14 cellular contexts compared by ENCODE assay signal in genomic region chr11:14058061-14058460, GRCh38.
DNase-seq lines count a peak whose midpoint lies in the region; ATAC-seq and TF ChIP-seq lines count a peak whose summit lies in the region.
"Had no signal": no experiment of that assay in that cellular context is flagged by ENCODE, and none has a peak within 500 bp of the region (broad histone marks: within the 10 kb centered on the region; RNA-seq: fewer than 3 reads in every experiment).

No MANE protein-coding gene starts in this region.

- in situ Hi-C loops in mammary epithelial cell (cut with MboI; ENCODE audit: low sequenced_read_pairs in 2 of 2): no loop called here

- peak overlapping the region; percentile 31 for H2AFZ ChIP-seq in mammary epithelial cell (ENCODE audit: low read depth, low read length)

- ATAC-seq in HG03571 (IDR thresholded peaks at IDR 0.05; ENCODE audit: unreplicated experiment) (no peak), HG02973 (IDR thresholded peaks at IDR 0.05; ENCODE audit: unreplicated experiment) (no peak)

- no peaks in the 10 kb centered on the region for H3K79me2 ChIP-seq in mammary epithelial cell (ENCODE audit: insufficient read depth, low read length)

- TF ChIP-seq CTCF in mammary epithelial cell (conservative IDR thresholded peaks at IDR 0.05 in 1 of 2, IDR thresholded peaks at IDR 0.05 in 1 of 2; ENCODE audit: extremely low read depth in 1 of 2, insufficient read depth in 1 of 2, low read depth in 1 of 2, low read length in 2 of 2) (no peak), endothelial cell (IDR thresholded peaks at IDR 0.05; ENCODE audit: unreplicated experiment) (no peak)

- dilution Hi-C loops in mammary epithelial cell (cut with HindIII; ENCODE audit: low sequenced_read_pairs): no loop called here

- H3K36me3 Mint-ChIP-seq in endothelial cell (ENCODE audit: low read depth, unreplicated experiment): peaks cover 10% of the 10 kb centered on the region
- H3K36me3 Mint-ChIP-seq: CD4-positive, alpha-beta memory T cell had no signal

- 7% methylated on average over 3 of the region's 5 CpGs for WGBS in mammary epithelial cell (ENCODE audit: low coverage, missing lambda C conversion rate)

- H3K4me3 ChIP-seq in mammary epithelial cell (replicated peaks in 1 of 3; ENCODE audit: insufficient read depth in 1 of 3, low read depth in 2 of 3, low read length in 3 of 3): no peak overlapping the region
- H3K4me3 ChIP-seq: A549, HAP-1 had no signal

- no TSS peak for BruUV-seq in mammary epithelial cell (replicated peaks; lab: Mats Ljungman, UMichigan)

- no peaks in the 10 kb centered on the region for H3K36me3 ChIP-seq in mammary epithelial cell (ENCODE audit: insufficient read depth, low read length)
- H3K36me3 ChIP-seq: BE2C, HAP-1 had no signal

- peak; percentile 13 for DNase-seq in NCI-H69 (lab: John Stamatoyannopoulos, UW)
- DNase-seq in mammary epithelial cell: peak; percentile 22
- no peak for DNase-seq in endothelial cell (ENCODE audit: low spot score)
- no peak for DNase-seq in HuH-7 (ENCODE audit: low spot score)
- DNase-seq: BE2C; CD4-positive, alpha-beta memory T cell; DMS79; GOT3 had no signal

- CTCF ChIA-PET in mammary epithelial cell (lab: Charles Lee; ENCODE audit: low non-redundant PET): no interaction called here

- H3K4me2 ChIP-seq in mammary epithelial cell (ENCODE audit: insufficient read depth, low read depth, low read length): no peak overlapping the region
- H3K4me2 ChIP-seq: A549 had no signal

- no peaks in the 10 kb centered on the region for H3K9me3 Mint-ChIP-seq in endothelial cell (ENCODE audit: unreplicated experiment)
- H3K9me3 Mint-ChIP-seq: CD4-positive, alpha-beta memory T cell had no signal

- H3K4me1 Mint-ChIP-seq in endothelial cell (ENCODE audit: unreplicated experiment): peaks cover 38% of the 10 kb centered on the region

- intact Hi-C loops in mammary epithelial cell (cut with micrococcal nuclease): no loop called here

- H3K4me3 Mint-ChIP-seq in endothelial cell (ENCODE audit: unreplicated experiment): no peak overlapping the region
- H3K4me3 Mint-ChIP-seq: CD4-positive, alpha-beta memory T cell had no signal

- peaks cover 25% of the 10 kb centered on the region for H3K4me1 ChIP-seq in mammary epithelial cell (ENCODE audit: insufficient read depth, low read length)
- H3K4me1 ChIP-seq: A549, BE2C, HAP-1 had no signal

- H3K9ac ChIP-seq in mammary epithelial cell (ENCODE audit: insufficient read depth, low read length): no peak overlapping the region

- no peaks in the 10 kb centered on the region for H4K20me1 ChIP-seq in mammary epithelial cell (ENCODE audit: insufficient read depth, low read length)

- peak overlapping the region; percentile 96 for H3K27ac Mint-ChIP-seq in endothelial cell (ENCODE audit: unreplicated experiment)

- H3K27me3 ChIP-seq in mammary epithelial cell (ENCODE audit: insufficient read depth, low read length): no peaks in the 10 kb centered on the region
- H3K27me3 ChIP-seq: BE2C had no signal

- no peak overlapping the region for H3K27ac ChIP-seq in mammary epithelial cell (ENCODE audit: insufficient read depth, low read depth, low read length)
- H3K27ac ChIP-seq: A549, C4-2B, HL-60 had no signal

- H3K27me3 Mint-ChIP-seq in endothelial cell (ENCODE audit: unreplicated experiment): no peaks in the 10 kb centered on the region
- H3K27me3 Mint-ChIP-seq: CD4-positive, alpha-beta memory T cell had no signal

- H3K9me3 ChIP-seq in mammary epithelial cell (replicated peaks; ENCODE audit: insufficient read depth, low read length): no peaks in the 10 kb centered on the region
- H3K9me3 ChIP-seq: A549, BE2C, HAP-1 had no signal

Comparison
In these comparisons a context has a peak if more than half of its experiments do, and no peak if none do; other contexts are left out.
1. DNase-seq: peak in NCI-H69 (single experiment) and mammary epithelial cell (single experiment); none in endothelial cell (single experiment) and HuH-7 (single experiment).